8 cellular contexts compared by ENCODE assay signal in the genomic region with DNA sequence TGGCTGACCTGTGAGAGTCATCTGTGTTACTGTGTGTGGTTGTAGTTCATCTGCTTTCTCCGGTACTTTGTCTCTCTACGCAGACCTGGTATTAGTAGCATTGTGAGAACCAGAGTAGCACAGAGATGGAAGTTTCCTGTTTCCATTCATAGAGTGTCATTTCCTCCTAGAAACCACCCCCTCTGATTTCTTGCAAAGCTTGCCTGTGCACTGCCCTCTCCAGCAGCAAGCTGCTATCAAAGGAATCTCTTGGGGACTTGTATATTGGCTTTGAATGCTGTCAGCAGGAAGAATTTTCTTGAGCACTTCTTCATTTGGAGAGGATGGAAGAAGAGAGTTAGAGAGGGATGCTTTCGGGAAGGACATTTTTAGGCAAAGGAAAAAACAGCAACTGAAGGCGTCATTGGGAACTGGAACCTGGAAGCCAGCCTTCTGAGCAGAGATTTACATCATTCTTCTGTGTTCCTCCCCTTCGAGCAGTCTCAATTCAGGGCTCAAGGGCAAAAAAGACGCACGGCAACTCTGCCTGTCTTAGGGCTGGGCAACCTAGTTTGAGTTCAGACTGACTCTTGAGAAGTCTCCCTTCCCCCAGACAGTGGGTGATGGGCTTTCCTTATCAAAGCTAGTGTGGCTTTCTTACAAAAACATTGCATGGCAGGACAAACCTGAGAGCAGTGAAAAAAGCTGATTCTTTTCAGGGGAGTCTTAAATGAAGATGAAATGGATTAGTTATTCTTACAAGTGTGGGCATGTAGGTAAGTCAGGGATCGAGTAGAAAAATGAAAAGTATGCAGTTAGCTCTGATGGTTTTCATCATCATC.
DNase-seq lines count a peak whose midpoint lies in the region; ATAC-seq, FAIRE-seq and TF ChIP-seq lines count a peak whose summit lies in the region.

No MANE protein-coding gene starts in this region.

- H3K27me3 ChIP-seq in GM06990 (replicated peaks; ENCODE audit: control insufficient read depth, insufficient read depth, low read length) (no peaks in the 10 kb centered on the region), tibial artery (no peaks in the 10 kb centered on the region)

- peak; percentile 18 for DNase-seq in GM06990 (ENCODE audit: extremely low read depth, insufficient read length)
- DNase-seq in T-helper 17 cell: no peak
- DNase-seq in left ventricle myocardium superior: no peak
- DNase-seq in tibial artery: peak; percentile 58 to 85
- no peak for DNase-seq in COR-L47 (lab: John Stamatoyannopoulos, UW)
- no peak for DNase-seq in DMS53 treated with DMSO at 0.1 percent for 48 hours (lab: John Stamatoyannopoulos, UW; ENCODE audit: unreplicated experiment)
- DNase-seq in RCC 7860 (ENCODE audit: low spot score): no peak

- TF ChIP-seq CTCF in GM06990 (IDR thresholded peaks at IDR 0.05; ENCODE audit: insufficient read depth, low read length, poor library complexity, severe bottlenecking) (no peak), tibial artery (IDR thresholded peaks at IDR 0.05) (no peak)

- peak overlapping the region; percentile 69 to 76 for H3K27ac ChIP-seq in tibial artery

- H3K9me3 ChIP-seq in T-helper 17 cell (ENCODE audit: control insufficient read depth, low read length, poor library complexity, severe bottlenecking) (no peaks in the 10 kb centered on the region), tibial artery (no peaks in the 10 kb centered on the region)

- intact Hi-C loops in left ventricle myocardium superior (cut with micrococcal nuclease) (loop anchor here (5.0 kb wide), 1 partner anchor 45 kb away; no protein-coding TSS in a partner anchor), tibial artery (cut with DNase I; ENCODE audit: low total_unique reads) (no loop called here)

- peaks cover 6% of the 10 kb centered on the region for H3K36me3 Mint-ChIP-seq in T-helper 17 cell (ENCODE audit: low read depth)

- H3K36me3 ChIP-seq in GM06990 (ENCODE audit: control insufficient read depth, insufficient read depth, low read length) (no peaks in the 10 kb centered on the region; the same call in 1 of the 2 replicates), tibial artery (peaks cover 0 to 6% (median 3%) of the 10 kb centered on the region in 3 donors)

- H3K27ac Mint-ChIP-seq in T-helper 17 cell: peak overlapping the region; percentile 59

- H3K4me3 ChIP-seq in GM06990 (replicated peaks; ENCODE audit: low read depth, low read length) (no peak overlapping the region), tibial artery (no peak overlapping the region)

- H3K4me3 Mint-ChIP-seq in T-helper 17 cell: peak overlapping the region; percentile 71

- no peaks in the 10 kb centered on the region for H3K27me3 Mint-ChIP-seq in T-helper 17 cell

- H3K4me1 ChIP-seq in tibial artery: peaks cover 0 to 63% (median 41%) of the 10 kb centered on the region in 4 donors

- H3K4me1 Mint-ChIP-seq in T-helper 17 cell: peaks cover 30% of the 10 kb centered on the region

- ATAC-seq in GM21447 (IDR thresholded peaks at IDR 0.05; ENCODE audit: unreplicated experiment): peak; percentile 91
- ATAC-seq in T-helper 17 cell: peak; percentile 61
- peak; percentile 44 for ATAC-seq in left ventricle myocardium superior

- FAIRE-seq in RCC 7860 (lab: Jason Lieb, UNC): no peak

Comparison
In these comparisons a context has a peak if more than half of its experiments do, and no peak if none do; other contexts are left out.
1. DNase-seq: peak in GM06990 (single experiment) and tibial artery (2 of 2); none in T-helper 17 cell (0 of 3), left ventricle myocardium superior (single experiment), COR-L47 (single experiment), DMS53 treated with DMSO at 0.1 percent for 48 hours (single experiment) and RCC 7860 (single experiment).
2. Peak in every context shown above with its lines, with median percentiles within 50 percentile points of each other: ATAC-seq.